Comparison of ENCODE assay signal across 8 cellular contexts in genomic region chr12:16939871-16940306, GRCh38.
DNase-seq lines count a peak whose midpoint lies in the region; ATAC-seq, FAIRE-seq and TF ChIP-seq lines count a peak whose summit lies in the region.

No MANE protein-coding gene starts in this region.

- H2BK5ac ChIP-seq in H9 (ENCODE audit: insufficient read length, low read length) = no peak overlapping the region

- H3K27ac Mint-ChIP-seq in activated naive CD4-positive, alpha-beta T cell treated with anti-CD3 and anti-CD28 coated beads, Interleukin-2, amount 10 ng/mL, durations not matched to agents 7 days and 5 days = no peak overlapping the region
- H3K27ac Mint-ChIP-seq in H9 = peak overlapping the region in 1 of 3 experiments; percentile 82; a peak in 3 of 7 replicates
- H3K27ac Mint-ChIP-seq in CD4-positive, alpha-beta T cell = no peak overlapping the region

- no TSS peak for BruUV-seq in OCI-LY7 (replicated peaks; lab: Mats Ljungman, UMichigan)
- BruUV-seq in endothelial cell of umbilical vein (replicated peaks; lab: Mats Ljungman, UMichigan) = no TSS peak

- CTCF ChIA-PET in activated naive CD4-positive, alpha-beta T cell treated with anti-CD3 and anti-CD28 coated beads, Interleukin-2, amount 10 ng/mL, durations not matched to agents 7 days and 5 days (lab: Charles Lee) = interaction anchor here (1.2 to 1.3 kb wide), 2 partner anchors 10 to 1053 kb away, joined by 3 to 4 read pairs; no protein-coding TSS in a partner anchor
- CTCF ChIA-PET in OCI-LY7 (lab: Charles Lee; ENCODE audit: unreplicated experiment) = interaction anchor here (0.5 to 1.0 kb wide), 2 partner anchors 10 to 521 kb away, joined by 3 to 4 read pairs; no protein-coding TSS in a partner anchor
- CTCF ChIA-PET in endothelial cell of umbilical vein (lab: Charles Lee) = interaction anchor here (1.2 to 2.3 kb wide), 4 partner anchors 990 to 1053 kb away, joined by 3 to 26 read pairs (median 6); no protein-coding TSS in a partner anchor
- CTCF ChIA-PET in CD4-positive, alpha-beta T cell (lab: Charles Lee) = no interaction called here

- no peak overlapping the region for H2BK120ac ChIP-seq in H9 (ENCODE audit: low read depth, low read length, poor library complexity, severe bottlenecking)

- H3K4me2 ChIP-seq in H9 (ENCODE audit: insufficient read depth, insufficient read length, low read length) = no peak overlapping the region
- H3K4me2 ChIP-seq in OCI-LY7 (ENCODE audit: low read length) = no peak overlapping the region
- H3K4me2 ChIP-seq in endothelial cell of umbilical vein (ENCODE audit: insufficient read depth, low read length) = no peak overlapping the region

- H3K14ac ChIP-seq in H9 (ENCODE audit: insufficient read depth, low read length) = no peak overlapping the region

- peak; percentile 60 for FAIRE-seq in endothelial cell of umbilical vein (lab: Jason Lieb, UNC)

- intact Hi-C loops in OCI-LY7 (cut with micrococcal nuclease; ENCODE audit: unreplicated experiment) = loop anchor here (2.0 to 10.0 kb wide), 2 partner anchors 703 to 775 kb away; no protein-coding TSS in a partner anchor
- intact Hi-C loops in endothelial cell of umbilical vein (cut with micrococcal nuclease) = loop anchor here (1.0 to 5.0 kb wide), 4 partner anchors 702 to 1052 kb away; no protein-coding TSS in a partner anchor
- intact Hi-C loops in CD4-positive, alpha-beta T cell (cut with DNase I, micrococcal nuclease) = no loop called here

- no peaks in the 10 kb centered on the region for H3K9me2 ChIP-seq in OCI-LY7 (ENCODE audit: insufficient read depth, low read length)

- no peaks in the 10 kb centered on the region for H3K36me3 Mint-ChIP-seq in activated naive CD4-positive, alpha-beta T cell treated with anti-CD3 and anti-CD28 coated beads, Interleukin-2, amount 10 ng/mL, durations not matched to agents 7 days and 5 days
- H3K36me3 Mint-ChIP-seq in H9 (ENCODE audit: insufficient read depth in 1 of 3, low read depth in 3 of 3) = no peaks in the 10 kb centered on the region; a peak in 1 of 7 replicates
- no peaks in the 10 kb centered on the region for H3K36me3 Mint-ChIP-seq in CD4-positive, alpha-beta T cell (ENCODE audit: low read depth)

- peak overlapping the region; percentile 91 for H2AFZ ChIP-seq in H9 (ENCODE audit: low read length)
- H2AFZ ChIP-seq in OCI-LY7 (ENCODE audit: low read length) = peak overlapping the region; percentile 66
- H2AFZ ChIP-seq in endothelial cell of umbilical vein (ENCODE audit: low read depth, low read length) = no peak overlapping the region

- H2BK20ac ChIP-seq in H9 (ENCODE audit: low read depth, low read length, poor library complexity, severe bottlenecking) = no peak overlapping the region

- peak; percentile 98 for TF ChIP-seq RAD21 in Ishikawa (IDR thresholded peaks at IDR 0.05; ENCODE audit: low read depth)

- H3K79me2 ChIP-seq in H9 (ENCODE audit: insufficient read depth, low read length) (no peaks in the 10 kb centered on the region), OCI-LY7 (ENCODE audit: insufficient read depth, low read depth, low read length) (no peaks in the 10 kb centered on the region), endothelial cell of umbilical vein (ENCODE audit: control insufficient read depth, insufficient read depth, low read length) (no peaks in the 10 kb centered on the region)

- no CpG with 5 or more reads among the region's 6 CpGs for WGBS in H9 (ENCODE audit: extremely low coverage, insufficient read length, low lambda C conversion rate)

- H3K4me1 ChIP-seq in H9 (ENCODE audit: insufficient read depth, low read length) (no peaks in the 10 kb centered on the region), OCI-LY7 (ENCODE audit: insufficient read depth, low read length, poor library complexity, severe bottlenecking) (no peaks in the 10 kb centered on the region), endothelial cell of umbilical vein (ENCODE audit: control insufficient read depth, extremely low read depth, insufficient read depth, low read length) (no peaks in the 10 kb centered on the region)

- H3K4me3 ChIP-seq in OCI-LY7 (ENCODE audit: low read depth, low read length, poor library complexity, severe bottlenecking) (no peak overlapping the region), endothelial cell of umbilical vein (replicated peaks in 1 of 3; ENCODE audit: insufficient read depth in 1 of 3, low read depth in 1 of 3, low read length in 3 of 3) (no peak overlapping the region)

- no peak overlapping the region for H2BK12ac ChIP-seq in H9 (ENCODE audit: insufficient read length, low read depth, low read length)

- no peaks in the 10 kb centered on the region for H3K9me1 ChIP-seq in endothelial cell of umbilical vein (replicated peaks; ENCODE audit: control insufficient read depth, extremely low read depth, insufficient read depth, low read length)

- no peak overlapping the region for H3T11ph ChIP-seq in H9 (ENCODE audit: low read length)

- peak overlapping the region; percentile 59 for H3K18ac ChIP-seq in H9 (ENCODE audit: insufficient read length, low read depth, low read length)

- H3K36me3 ChIP-seq in OCI-LY7 (ENCODE audit: insufficient read depth, low read length) (no peaks in the 10 kb centered on the region), endothelial cell of umbilical vein (ENCODE audit: control insufficient read depth in 2 of 2, extremely low read depth in 1 of 2, insufficient read depth in 2 of 2, low read length in 2 of 2) (no peaks in the 10 kb centered on the region)

- H3K4me3 Mint-ChIP-seq in activated naive CD4-positive, alpha-beta T cell treated with anti-CD3 and anti-CD28 coated beads, Interleukin-2, amount 10 ng/mL, durations not matched to agents 7 days and 5 days = no peak overlapping the region
- H3K4me3 Mint-ChIP-seq in H9 = no peak overlapping the region
- H3K4me3 Mint-ChIP-seq in CD4-positive, alpha-beta T cell = no peak overlapping the region

- peak; percentile 97 for TF ChIP-seq CTCF in H9 (conservative IDR thresholded peaks at IDR 0.05)
- TF ChIP-seq CTCF in OCI-LY7 (conservative IDR thresholded peaks at IDR 0.05; ENCODE audit: low read length) = peak; percentile 99
- TF ChIP-seq CTCF in endothelial cell of umbilical vein (IDR thresholded peaks at IDR 0.05; ENCODE audit: extremely low read depth in 1 of 2, insufficient read depth in 1 of 2, low read depth in 1 of 2, low read length in 2 of 2) = peak; percentile 50 to 70
- no peak for TF ChIP-seq CTCF in CD4-positive, alpha-beta T cell (IDR thresholded peaks at IDR 0.05)

- no peak overlapping the region for H3K56ac ChIP-seq in H9 (ENCODE audit: insufficient read length, low read depth, low read length)

- H3K4ac ChIP-seq in H9 (ENCODE audit: low read depth, low read length) = no peak overlapping the region

- POLR2A ChIA-PET in OCI-LY7 (lab: Charles Lee) (interaction anchor here (0.6 to 1.0 kb wide), 2 partner anchors 18 to 168 kb away, joined by 3 read pairs; no protein-coding TSS in a partner anchor), endothelial cell of umbilical vein (lab: Charles Lee) (no interaction called here)
- POLR2A ChIA-PET in CD4-positive, alpha-beta T cell (lab: Charles Lee) = no interaction called here

- no peak for TF ChIP-seq EP300 in Ishikawa (IDR thresholded peaks at IDR 0.05; ENCODE audit: borderline replicate concordance)

- H4K5ac ChIP-seq in H9 (ENCODE audit: insufficient read length, low read depth, low read length) = no peak overlapping the region

- no peak overlapping the region for H3K23ac ChIP-seq in H9 (ENCODE audit: insufficient read length, low read depth, low read length)

- H3K27ac ChIP-seq in H9 (ENCODE audit: insufficient read length, low read depth, low read length) = no peak overlapping the region
- no peak overlapping the region for H3K27ac ChIP-seq in OCI-LY7 (ENCODE audit: low read depth, low read length, poor library complexity, severe bottlenecking)
- H3K27ac ChIP-seq in endothelial cell of umbilical vein (ENCODE audit: insufficient read depth, low read depth, low read length) = no peak overlapping the region
- H3K27ac ChIP-seq in CD4-positive, alpha-beta T cell (ENCODE audit: low read depth, low read length) = no peak overlapping the region

- no peak for ATAC-seq in CD4-positive, alpha-beta T cell (ENCODE audit: poor library complexity)

- peak; percentile 19 for DNase-seq in activated naive CD4-positive, alpha-beta T cell treated with anti-CD3 and anti-CD28 coated beads, Interleukin-2, amount 10 ng/mL, durations not matched to agents 7 days and 5 days
- DNase-seq in activated naive CD4-positive, alpha-beta T cell (lab: John Stamatoyannopoulos, UW) = no peak
- peak; percentile 91 for DNase-seq in H9
- peak; percentile 86 for DNase-seq in OCI-LY7 (ENCODE audit: low spot score)
- DNase-seq in endothelial cell of umbilical vein (ENCODE audit: low read depth, low spot score) = peak; percentile 4
- peak; percentile 19 for DNase-seq in pulmonary artery endothelial cell (ENCODE audit: low read depth, low spot score)
- no peak for DNase-seq in CD4-positive, alpha-beta T cell

- H4K8ac ChIP-seq in H9 (replicated peaks; ENCODE audit: insufficient read length, low read depth, low read length) = no peak overlapping the region

- H3K9me3 Mint-ChIP-seq in activated naive CD4-positive, alpha-beta T cell treated with anti-CD3 and anti-CD28 coated beads, Interleukin-2, amount 10 ng/mL, durations not matched to agents 7 days and 5 days = peaks cover 25% of the 10 kb centered on the region
- H3K9me3 Mint-ChIP-seq in H9 = no peaks in the 10 kb centered on the region; a peak in 1 of 5 replicates
- peaks cover 20% of the 10 kb centered on the region for H3K9me3 Mint-ChIP-seq in CD4-positive, alpha-beta T cell

- H3K9me3 ChIP-seq in H9 (ENCODE audit: control insufficient read depth, low read depth, low read length) = no peaks in the 10 kb centered on the region
- H3K9me3 ChIP-seq in OCI-LY7 (ENCODE audit: low read length) = no peaks in the 10 kb centered on the region
- H3K9me3 ChIP-seq in endothelial cell of umbilical vein (replicated peaks; ENCODE audit: control insufficient read depth, insufficient read depth, low read length) = no peaks in the 10 kb centered on the region
- H3K9me3 ChIP-seq in CD4-positive, alpha-beta T cell (ENCODE audit: control insufficient read depth, low read length) = peaks cover 20% of the 10 kb centered on the region

- no peaks in the 10 kb centered on the region for H3K79me1 ChIP-seq in H9 (ENCODE audit: insufficient read depth, low read depth, low read length, poor library complexity, severe bottlenecking)

- no peak overlapping the region for H2AK5ac ChIP-seq in H9 (ENCODE audit: insufficient read length, low read length)

- H3K27me3 Mint-ChIP-seq in activated naive CD4-positive, alpha-beta T cell treated with anti-CD3 and anti-CD28 coated beads, Interleukin-2, amount 10 ng/mL, durations not matched to agents 7 days and 5 days = no peaks in the 10 kb centered on the region
- no peaks in the 10 kb centered on the region for H3K27me3 Mint-ChIP-seq in H9 (ENCODE audit: low read depth)
- no peaks in the 10 kb centered on the region for H3K27me3 Mint-ChIP-seq in CD4-positive, alpha-beta T cell

- H3K23me2 ChIP-seq in H9 (ENCODE audit: insufficient read length, low read depth, low read length, poor library complexity, severe bottlenecking) = no peaks in the 10 kb centered on the region

- H4K20me1 ChIP-seq in H9 (ENCODE audit: control insufficient read depth, insufficient read depth, insufficient read length) = no peaks in the 10 kb centered on the region
- H4K20me1 ChIP-seq in OCI-LY7 (ENCODE audit: insufficient read depth, low read length) = no peaks in the 10 kb centered on the region
- no peaks in the 10 kb centered on the region for H4K20me1 ChIP-seq in endothelial cell of umbilical vein (replicated peaks; ENCODE audit: control insufficient read depth, extremely low read depth, insufficient read depth, low read length)

- dilution Hi-C loops in endothelial cell of umbilical vein (cut with MboI; ENCODE audit: extremely low pct_ligation_motif_present, low sequenced_read_pairs) = no loop called here

- H3K9ac ChIP-seq in H9 (ENCODE audit: extremely low read depth, insufficient read length, low read length) (no peak overlapping the region), endothelial cell of umbilical vein (replicated peaks; ENCODE audit: extremely low read depth, insufficient read depth, low read length) (no peak overlapping the region)

- H3K27me3 ChIP-seq in H9 (ENCODE audit: insufficient read depth, low read length) (no peaks in the 10 kb centered on the region), endothelial cell of umbilical vein (ENCODE audit: control insufficient read depth in 2 of 2, insufficient read depth in 2 of 2, low read length in 2 of 2) (no peaks in the 10 kb centered on the region)
- H3K27me3 ChIP-seq in CD4-positive, alpha-beta T cell (ENCODE audit: control insufficient read depth, insufficient read depth, low read length) = no peaks in the 10 kb centered on the region

- no peak overlapping the region for H4K91ac ChIP-seq in H9 (ENCODE audit: insufficient read length, low read depth, low read length)

- H3K4me1 Mint-ChIP-seq in activated naive CD4-positive, alpha-beta T cell treated with anti-CD3 and anti-CD28 coated beads, Interleukin-2, amount 10 ng/mL, durations not matched to agents 7 days and 5 days = no peaks in the 10 kb centered on the region
- peaks cover 0 to 2% of the 10 kb centered on the region in 2 experiments; a peak in 1 of 4 replicates for H3K4me1 Mint-ChIP-seq in H9
- H3K4me1 Mint-ChIP-seq in CD4-positive, alpha-beta T cell (ENCODE audit: low read depth) = no peaks in the 10 kb centered on the region

- no peak for TF ChIP-seq POLR2A in endothelial cell of umbilical vein (IDR thresholded peaks at IDR 0.05; ENCODE audit: low read depth, low read length)

- H2BK15ac ChIP-seq in H9 (ENCODE audit: low read depth, low read length) = no peak overlapping the region

Comparison
In these comparisons a context has a peak if more than half of its experiments do, and no peak if none do; other contexts are left out.
1. DNase-seq: peak in activated naive CD4-positive, alpha-beta T cell treated with anti-CD3 and anti-CD28 coated beads, Interleukin-2, amount 10 ng/mL, durations not matched to agents 7 days and 5 days (single experiment), H9 (single experiment), OCI-LY7 (single experiment), endothelial cell of umbilical vein (single experiment) and pulmonary artery endothelial cell (single experiment); none in activated naive CD4-positive, alpha-beta T cell (0 of 4) and CD4-positive, alpha-beta T cell (0 of 10).
2. intact Hi-C loops: an anchor here in OCI-LY7 (2.0 to 10.0 kb wide) and endothelial cell of umbilical vein (1.0 to 5.0 kb wide); none called in CD4-positive, alpha-beta T cell.